In the genomic region with DNA sequence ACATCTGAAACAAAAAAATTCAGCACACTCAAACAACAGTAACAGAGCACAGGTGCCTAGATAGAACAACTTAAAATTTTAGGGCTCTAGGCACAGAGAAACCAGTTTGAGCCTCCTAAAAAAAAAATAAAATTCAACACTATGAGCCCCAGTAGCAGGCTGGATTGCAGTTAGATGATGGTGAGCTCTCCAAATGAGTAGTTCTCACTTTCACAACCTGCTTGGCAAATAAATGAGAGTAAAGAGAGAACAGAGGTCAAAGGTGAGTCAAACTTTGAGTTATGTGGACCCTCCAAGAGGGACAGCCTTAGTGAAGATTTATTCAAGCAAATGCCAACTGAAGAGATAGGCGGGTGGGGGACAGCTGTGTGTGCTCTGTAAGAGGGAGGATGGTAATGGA, we compare ENCODE assay signal across 16 cellular contexts. TPM values are rescaled to one million over a fixed set of nuclear protein-coding genes. Genes with fewer than 3 reads are reported as not detected.
DNase-seq lines count a peak whose midpoint lies in the region; ATAC-seq and TF ChIP-seq lines count a peak whose summit lies in the region.
"Had no signal": no experiment of that assay in that cellular context is flagged by ENCODE, and none has a peak within 500 bp of the region (broad histone marks: within the 10 kb centered on the region; RNA-seq: fewer than 3 reads in every experiment).

No MANE protein-coding gene starts in this region.

- no peak overlapping the region for H3K4me3 ChIP-seq in spleen
- H3K4me3 ChIP-seq: transverse colon had no signal

- H3K27ac ChIP-seq in spleen: peak overlapping the region in 5 of 8 donors; percentile 18 to 91 (median 60)
- H3K27ac ChIP-seq: transverse colon had no signal

- peaks cover 28% of the 10 kb centered on the region for H3K36me3 Mint-ChIP-seq in nephron progenitor cell (ENCODE audit: low read depth)
- H3K36me3 Mint-ChIP-seq: CD4-positive, CD25-positive, alpha-beta regulatory T cell; natural killer cell had no signal

- H3K9me3 ChIP-seq in spleen: no peaks in the 10 kb centered on the region
- H3K9me3 ChIP-seq: transverse colon had no signal

- no peak overlapping the region for H3K27ac Mint-ChIP-seq in nephron progenitor cell
- H3K27ac Mint-ChIP-seq: CD4-positive, CD25-positive, alpha-beta regulatory T cell; natural killer cell had no signal

- peaks cover 0 to 7% (median 0%) of the 10 kb centered on the region in 7 donors for H3K27me3 ChIP-seq in spleen (replicated peaks in 1 of 7)

- H3K27me3 Mint-ChIP-seq in nephron progenitor cell (ENCODE audit: low read depth, poor library complexity): no peaks in the 10 kb centered on the region

- H3K4me1 ChIP-seq in spleen: peaks cover 17 to 99% (median 80%) of the 10 kb centered on the region in 6 donors

- DNase-seq in spleen (no peak), iPS-NIHi7 (ENCODE audit: extremely low spot score) (no peak), nephron progenitor cell (no peak)
- DNase-seq: activated CD8-positive, alpha-beta memory T cell treated with anti-CD3 and anti-CD28 coated beads for 24 hours; activated naive CD4-positive, alpha-beta T cell treated with Interleukin-2 at 50 U/mL for 16 hours; CD4-positive, CD25-positive, alpha-beta regulatory T cell; H7; natural killer cell; NCI-H226; stimulated activated CD4-positive, alpha-beta T cell treated with anti-CD3 and anti-CD28 coated beads, Interleukin-1b, Interleukin-23, amount 100 ng/mL, for 48 hours; transverse colon had no signal

- intact Hi-C loops in spleen (cut with DNase I; ENCODE audit: low total_unique reads): no loop called here

- peaks cover 59% of the 10 kb centered on the region for H3K4me1 Mint-ChIP-seq in nephron progenitor cell

- TF ChIP-seq POLR2A in spleen (IDR thresholded peaks at IDR 0.05): no peak

- WGBS in spleen, 5 donors: 74 to 85% (median 81%) methylated on average over 1 of the region's 1 CpG

- H3K4me3 Mint-ChIP-seq in nephron progenitor cell: no peak overlapping the region
- H3K4me3 Mint-ChIP-seq: CD4-positive, CD25-positive, alpha-beta regulatory T cell; natural killer cell had no signal

- H3K9me3 Mint-ChIP-seq in nephron progenitor cell: no peaks in the 10 kb centered on the region
- H3K9me3 Mint-ChIP-seq: natural killer cell had no signal

- H3K36me3 ChIP-seq in spleen: peaks cover 0 to 18% (median 0%) of the 10 kb centered on the region in 6 donors
- H3K36me3 ChIP-seq: transverse colon had no signal

- no peak for TF ChIP-seq CTCF in spleen (IDR thresholded peaks at IDR 0.05 in 8 of 11, conservative IDR thresholded peaks at IDR 0.05 in 3 of 11)
- no peak for TF ChIP-seq CTCF in nephron progenitor cell (IDR thresholded peaks at IDR 0.05)

- ATAC-seq in GM18907 (IDR thresholded peaks at IDR 0.05; ENCODE audit: unreplicated experiment) (peak; percentile 66), GM21619 (IDR thresholded peaks at IDR 0.05; ENCODE audit: unreplicated experiment) (peak; percentile 49), HG03520 (IDR thresholded peaks at IDR 0.05; ENCODE audit: unreplicated experiment) (peak; percentile 56), GM21723 (IDR thresholded peaks at IDR 0.05; ENCODE audit: unreplicated experiment) (no peak)
- ATAC-seq: natural killer cell had no signal

RNA-seq across cellular contexts. Expression of gene BEND5, which starts 3.6 kb away (rescaled TPM):
- 10 to 100 TPM in 6 of 7 donors, 1 to 10 TPM in 1; 7.5 to 17.8 (median 13.9) TPM for total RNA-seq in spleen
- 10 to 100 TPM; 24.6 to 39.2 (median 37.9) TPM for polyA plus RNA-seq in spleen
- total RNA-seq: SK-MEL-5 had no signal
